ENCODE assay signal across 1 cellular context in genomic region chr10:122441961-122442360, GRCh38.
TF ChIP-seq lines count a peak whose summit lies in the region.

No MANE protein-coding gene starts in this region.

TF ChIP-seq in HepG2, 621 proteins besides CTCF, POLR2A, EP300 and RAD21 (continued from another document):
- peak; percentile 64; the same call in 1 of the 2 replicates for TF ChIP-seq FOSL2 (CRISPR knock-in tag; IDR thresholded peaks at IDR 0.05)
